In the genomic region with DNA sequence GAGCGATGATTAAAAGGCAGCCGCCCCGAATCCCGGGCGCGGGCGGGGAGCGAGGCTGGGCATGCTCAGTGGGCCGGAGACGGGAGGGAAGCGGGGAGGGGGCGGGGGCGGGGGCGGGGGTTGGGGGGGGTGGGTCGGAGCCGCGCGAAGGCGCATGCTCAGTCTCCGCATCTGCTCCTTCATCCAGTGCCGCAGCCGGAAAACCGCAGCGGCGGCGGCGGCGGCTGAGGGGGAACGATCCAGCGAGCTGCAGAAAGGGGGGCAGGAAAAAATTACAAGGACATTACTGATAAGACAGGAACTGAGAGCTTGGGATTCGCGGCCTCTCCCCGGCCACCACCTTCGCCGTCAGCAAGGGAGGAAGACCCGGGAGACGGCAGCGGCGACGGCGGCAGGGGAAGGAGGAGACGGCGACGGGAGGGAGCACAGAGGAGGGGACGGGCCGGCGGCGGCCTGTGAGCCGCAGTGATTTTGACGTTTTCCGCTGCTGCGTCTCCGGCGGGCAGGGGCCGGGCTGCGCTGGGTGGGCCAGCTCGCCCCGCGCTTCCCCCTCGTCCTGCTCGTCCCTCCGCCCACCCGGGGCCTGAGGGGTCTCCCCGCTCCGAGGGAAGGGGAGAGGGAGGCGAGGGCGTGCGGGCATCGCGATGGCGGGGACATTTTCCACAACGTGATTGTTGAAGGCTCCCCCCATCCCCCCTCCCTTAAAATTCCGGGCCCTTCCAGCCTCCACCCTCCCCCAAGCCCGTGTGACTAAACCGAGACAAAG, we compare ENCODE assay signal across 8 cellular contexts.
DNase-seq lines count a peak whose midpoint lies in the region; ATAC-seq and TF ChIP-seq lines count a peak whose summit lies in the region.

A gene with protein sequence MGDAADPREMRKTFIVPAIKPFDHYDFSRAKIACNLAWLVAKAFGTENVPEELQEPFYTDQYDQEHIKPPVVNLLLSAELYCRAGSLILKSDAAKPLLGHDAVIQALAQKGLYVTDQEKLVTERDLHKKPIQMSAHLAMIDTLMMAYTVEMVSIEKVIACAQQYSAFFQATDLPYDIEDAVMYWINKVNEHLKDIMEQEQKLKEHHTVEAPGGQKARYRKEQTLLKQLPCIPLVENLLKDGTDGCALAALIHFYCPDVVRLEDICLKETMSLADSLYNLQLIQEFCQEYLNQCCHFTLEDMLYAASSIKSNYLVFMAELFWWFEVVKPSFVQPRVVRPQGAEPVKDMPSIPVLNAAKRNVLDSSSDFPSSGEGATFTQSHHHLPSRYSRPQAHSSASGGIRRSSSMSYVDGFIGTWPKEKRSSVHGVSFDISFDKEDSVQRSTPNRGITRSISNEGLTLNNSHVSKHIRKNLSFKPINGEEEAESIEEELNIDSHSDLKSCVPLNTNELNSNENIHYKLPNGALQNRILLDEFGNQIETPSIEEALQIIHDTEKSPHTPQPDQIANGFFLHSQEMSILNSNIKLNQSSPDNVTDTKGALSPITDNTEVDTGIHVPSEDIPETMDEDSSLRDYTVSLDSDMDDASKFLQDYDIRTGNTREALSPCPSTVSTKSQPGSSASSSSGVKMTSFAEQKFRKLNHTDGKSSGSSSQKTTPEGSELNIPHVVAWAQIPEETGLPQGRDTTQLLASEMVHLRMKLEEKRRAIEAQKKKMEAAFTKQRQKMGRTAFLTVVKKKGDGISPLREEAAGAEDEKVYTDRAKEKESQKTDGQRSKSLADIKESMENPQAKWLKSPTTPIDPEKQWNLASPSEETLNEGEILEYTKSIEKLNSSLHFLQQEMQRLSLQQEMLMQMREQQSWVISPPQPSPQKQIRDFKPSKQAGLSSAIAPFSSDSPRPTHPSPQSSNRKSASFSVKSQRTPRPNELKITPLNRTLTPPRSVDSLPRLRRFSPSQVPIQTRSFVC (N-terminal part only) (plus strand): TSS at position 161 of the 766 bp plus-strand sequence. CDS start 935 bp downstream, outside the sequence.

- peak; percentile 71 for DNase-seq in DMS 273 treated with DMSO at 0.1 percent for 48 hours (lab: John Stamatoyannopoulos, UW)
- no peak for DNase-seq in LNCaP clone FGC (ENCODE audit: low read depth)
- peak; percentile 39 for DNase-seq in SK-N-MC (ENCODE audit: low read depth, low spot score)
- DNase-seq in germinal center (ENCODE audit: low spot score): peak; percentile 58
- DNase-seq in nucleus accumbens (lab: John Stamatoyannopoulos, UW): peak in 55 of 56 donors; percentile 21 to 94 (median 86)
- peak; percentile 90 for DNase-seq in superior temporal gyrus (ENCODE audit: extremely low spot score)

- H3K4me3 Mint-ChIP-seq in activated naive CD4-positive, alpha-beta T cell treated with anti-CD3 and anti-CD28 coated beads, Interleukin-2, amount 50 U/mL, for 24 hours: peak within 1 kb of the TSS; percentile 95

- H3K9me3 ChIP-seq in SK-N-MC (ENCODE audit: low read depth, low read length): no peaks in the 10 kb centered on the region

- H3K4me3 ChIP-seq in LNCaP clone FGC (ENCODE audit: low read depth, low read length) (peak within 1 kb of the TSS; percentile 87), SK-N-MC (peak within 1 kb of the TSS; percentile 89)

- peak within 1 kb of the TSS; percentile 95 for H3K27ac ChIP-seq in SK-N-MC

- peaks cover 3% of the 10 kb centered on the region; the same call in 1 of the 2 replicates for H3K36me3 ChIP-seq in SK-N-MC (ENCODE audit: insufficient read depth, low read length)

- H3K36me3 Mint-ChIP-seq in activated naive CD4-positive, alpha-beta T cell treated with anti-CD3 and anti-CD28 coated beads, Interleukin-2, amount 50 U/mL, for 24 hours: no peaks in the 10 kb centered on the region

- ATAC-seq in GM21619 (IDR thresholded peaks at IDR 0.05; ENCODE audit: unreplicated experiment): peak; percentile 56

- no peak for TF ChIP-seq CTCF in LNCaP clone FGC (IDR thresholded peaks at IDR 0.05; ENCODE audit: control insufficient read depth, extremely low read depth, insufficient read depth)

- H3K27me3 Mint-ChIP-seq in activated naive CD4-positive, alpha-beta T cell treated with anti-CD3 and anti-CD28 coated beads, Interleukin-2, amount 50 U/mL, for 24 hours: no peaks in the 10 kb centered on the region

- H3K27ac Mint-ChIP-seq in activated naive CD4-positive, alpha-beta T cell treated with anti-CD3 and anti-CD28 coated beads, Interleukin-2, amount 50 U/mL, for 24 hours: peak within 1 kb of the TSS; percentile 96

- peaks cover 46% of the 10 kb centered on the region for H3K4me1 Mint-ChIP-seq in activated naive CD4-positive, alpha-beta T cell treated with anti-CD3 and anti-CD28 coated beads, Interleukin-2, amount 50 U/mL, for 24 hours

- H3K9me3 Mint-ChIP-seq in activated naive CD4-positive, alpha-beta T cell treated with anti-CD3 and anti-CD28 coated beads, Interleukin-2, amount 50 U/mL, for 24 hours: no peaks in the 10 kb centered on the region

- H3K9ac ChIP-seq in SK-N-MC (ENCODE audit: insufficient read length): peak within 1 kb of the TSS; percentile 91
